ENCODE assay signal across 6 cellular contexts in genomic region chr7:69464035-69464434, GRCh38.
"Had no signal": no experiment of that assay in that cellular context is flagged by ENCODE, and none has a peak within 500 bp of the region (broad histone marks: within the 10 kb centered on the region; RNA-seq: fewer than 3 reads in every experiment).

No MANE protein-coding gene starts in this region.

- FAIRE-seq: HTR-8/SVneo, K562 had no signal

- ATAC-seq: K562 had no signal

- H3K4me3 ChIP-seq: K562 had no signal

- H3K27ac ChIP-seq: HL-60 had no signal

- DNase-seq: IMR-90, KBM-7, KG1 had no signal
